ENCODE assay signal across 11 cellular contexts in the genomic region with DNA sequence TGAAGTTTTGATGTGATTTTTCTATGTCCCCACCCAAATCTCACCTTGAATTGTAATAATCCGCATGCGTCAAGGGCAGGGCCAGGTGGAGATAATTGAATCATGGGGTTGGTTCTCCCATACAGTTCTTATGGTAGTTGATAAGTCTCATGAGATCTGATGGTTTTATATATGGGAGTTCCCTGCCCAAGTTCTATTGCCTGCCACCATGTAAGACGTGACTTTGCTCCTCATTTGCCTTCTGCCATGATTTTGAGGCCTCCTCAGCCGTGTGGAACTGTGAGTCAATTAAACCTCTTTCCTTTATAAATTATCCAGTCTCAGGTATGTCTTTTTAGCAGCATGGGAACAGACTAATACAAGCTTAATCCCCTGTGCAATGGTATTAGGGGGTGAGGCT.
"Had no signal": no experiment of that assay in that cellular context is flagged by ENCODE, and none has a peak within 500 bp of the region (broad histone marks: within the 10 kb centered on the region; RNA-seq: fewer than 3 reads in every experiment).

No MANE protein-coding gene starts in this region.

- FAIRE-seq: H1, H54 had no signal

- H3K4me3 ChIP-seq: GM23248, GM23338, HAP-1 had no signal

- H3K27ac Mint-ChIP-seq: GM23338, H9, HFFc6 had no signal

- H3K4me2 ChIP-seq: GM23338 had no signal

- H3K36me3 ChIP-seq: HAP-1 had no signal

- H2AFZ ChIP-seq: GM23248 had no signal

- H3K4me3 Mint-ChIP-seq: GM23338, H9, HFFc6 had no signal

- ATAC-seq: GM23338, HCT116 had no signal

- DNase-seq: GM23248, GOT3, H7, H9, HCEC 1CT, HFFc6 had no signal

- H3K9ac ChIP-seq: GM23248 had no signal

- H3K27ac ChIP-seq: GM23248 had no signal

- H3K9me3 ChIP-seq: HAP-1 had no signal
